ENCODE assay signal across 1 cellular context in the genomic region with DNA sequence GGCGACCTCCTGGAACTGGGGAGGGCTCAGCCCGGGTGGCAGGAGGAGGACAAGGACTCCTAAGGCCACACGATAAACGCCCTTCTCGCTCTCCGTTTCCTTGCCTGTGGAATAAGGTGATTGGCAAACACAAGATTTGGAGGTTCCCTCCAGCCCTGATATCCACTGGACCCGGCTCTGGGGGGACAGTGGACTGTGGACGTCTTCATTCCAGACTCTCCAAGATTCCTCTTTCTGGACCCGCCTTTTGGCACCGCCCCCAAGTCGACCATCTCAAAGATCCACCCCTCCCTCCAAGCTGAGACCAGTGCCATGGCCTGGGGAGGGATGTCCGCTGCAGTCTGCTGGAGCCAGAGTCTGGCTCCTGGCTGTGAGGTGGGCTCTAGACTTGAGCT.
TF ChIP-seq lines count a peak whose summit lies in the region.

No MANE protein-coding gene starts in this region.

TF ChIP-seq in HEK293, 187 proteins besides CTCF, POLR2A, EP300 and RAD21 (continued from another document):
- TF ChIP-seq, protein P1, sequence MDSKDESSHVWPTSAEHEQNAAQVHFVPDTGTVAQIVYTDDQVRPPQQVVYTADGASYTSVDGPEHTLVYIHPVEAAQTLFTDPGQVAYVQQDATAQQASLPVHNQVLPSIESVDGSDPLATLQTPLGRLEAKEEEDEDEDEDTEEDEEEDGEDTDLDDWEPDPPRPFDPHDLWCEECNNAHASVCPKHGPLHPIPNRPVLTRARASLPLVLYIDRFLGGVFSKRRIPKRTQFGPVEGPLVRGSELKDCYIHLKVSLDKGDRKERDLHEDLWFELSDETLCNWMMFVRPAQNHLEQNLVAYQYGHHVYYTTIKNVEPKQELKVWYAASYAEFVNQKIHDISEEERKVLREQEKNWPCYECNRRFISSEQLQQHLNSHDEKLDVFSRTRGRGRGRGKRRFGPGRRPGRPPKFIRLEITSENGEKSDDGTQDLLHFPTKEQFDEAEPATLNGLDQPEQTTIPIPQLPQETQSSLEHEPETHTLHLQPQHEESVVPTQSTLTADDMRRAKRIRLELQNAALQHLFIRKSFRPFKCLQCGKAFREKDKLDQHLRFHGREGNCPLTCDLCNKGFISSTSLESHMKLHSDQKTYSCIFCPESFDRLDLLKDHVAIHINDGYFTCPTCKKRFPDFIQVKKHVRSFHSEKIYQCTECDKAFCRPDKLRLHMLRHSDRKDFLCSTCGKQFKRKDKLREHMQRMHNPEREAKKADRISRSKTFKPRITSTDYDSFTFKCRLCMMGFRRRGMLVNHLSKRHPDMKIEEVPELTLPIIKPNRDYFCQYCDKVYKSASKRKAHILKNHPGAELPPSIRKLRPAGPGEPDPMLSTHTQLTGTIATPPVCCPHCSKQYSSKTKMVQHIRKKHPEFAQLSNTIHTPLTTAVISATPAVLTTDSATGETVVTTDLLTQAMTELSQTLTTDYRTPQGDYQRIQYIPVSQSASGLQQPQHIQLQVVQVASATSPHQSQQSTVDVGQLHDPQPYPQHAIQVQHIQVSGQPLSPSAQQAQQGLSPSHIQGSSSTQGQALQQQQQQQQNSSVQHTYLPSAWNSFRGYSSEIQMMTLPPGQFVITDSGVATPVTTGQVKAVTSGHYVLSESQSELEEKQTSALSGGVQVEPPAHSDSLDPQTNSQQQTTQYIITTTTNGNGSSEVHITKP (tag by site-specific recombination; IDR thresholded peaks at IDR 0.05), result no peak
- TF ChIP-seq, protein P2, sequence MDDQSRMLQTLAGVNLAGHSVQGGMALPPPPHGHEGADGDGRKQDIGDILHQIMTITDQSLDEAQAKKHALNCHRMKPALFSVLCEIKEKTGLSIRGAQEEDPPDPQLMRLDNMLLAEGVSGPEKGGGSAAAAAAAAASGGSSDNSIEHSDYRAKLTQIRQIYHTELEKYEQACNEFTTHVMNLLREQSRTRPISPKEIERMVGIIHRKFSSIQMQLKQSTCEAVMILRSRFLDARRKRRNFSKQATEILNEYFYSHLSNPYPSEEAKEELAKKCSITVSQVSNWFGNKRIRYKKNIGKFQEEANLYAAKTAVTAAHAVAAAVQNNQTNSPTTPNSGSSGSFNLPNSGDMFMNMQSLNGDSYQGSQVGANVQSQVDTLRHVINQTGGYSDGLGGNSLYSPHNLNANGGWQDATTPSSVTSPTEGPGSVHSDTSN (CRISPR knock-in tag; IDR thresholded peaks at IDR 0.05), result no peak
- TF ChIP-seq KLF8 (tag by site-specific recombination; IDR thresholded peaks at IDR 0.05), result no peak
- no peak for TF ChIP-seq ZNF580 (tag by site-specific recombination; IDR thresholded peaks at IDR 0.05)
- TF ChIP-seq ZSCAN16 (tag by site-specific recombination; IDR thresholded peaks at IDR 0.05), result no peak
- TF ChIP-seq, protein P3, sequence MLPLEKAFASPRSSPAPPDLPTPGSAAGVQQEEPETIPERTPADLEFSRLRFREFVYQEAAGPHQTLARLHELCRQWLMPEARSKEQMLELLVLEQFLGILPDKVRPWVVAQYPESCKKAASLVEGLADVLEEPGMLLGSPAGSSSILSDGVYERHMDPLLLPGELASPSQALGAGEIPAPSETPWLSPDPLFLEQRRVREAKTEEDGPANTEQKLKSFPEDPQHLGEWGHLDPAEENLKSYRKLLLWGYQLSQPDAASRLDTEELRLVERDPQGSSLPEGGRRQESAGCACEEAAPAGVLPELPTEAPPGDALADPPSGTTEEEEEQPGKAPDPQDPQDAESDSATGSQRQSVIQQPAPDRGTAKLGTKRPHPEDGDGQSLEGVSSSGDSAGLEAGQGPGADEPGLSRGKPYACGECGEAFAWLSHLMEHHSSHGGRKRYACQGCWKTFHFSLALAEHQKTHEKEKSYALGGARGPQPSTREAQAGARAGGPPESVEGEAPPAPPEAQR (tag by site-specific recombination; IDR thresholded peaks at IDR 0.05), result no peak
